12 cellular contexts compared by ENCODE assay signal in genomic region chr19:4197625-4198466, GRCh38. TPM values are rescaled to one million over a fixed set of nuclear protein-coding genes. Genes with fewer than 3 reads are reported as not detected.
DNase-seq lines count a peak whose midpoint lies in the region; ATAC-seq lines count a peak whose summit lies in the region.
"Had no signal": no experiment of that assay in that cellular context is flagged by ENCODE, and none has a peak within 500 bp of the region (broad histone marks: within the 10 kb centered on the region; RNA-seq: fewer than 3 reads in every experiment).

No MANE protein-coding gene starts in this region.

- DNase-seq in NCI-H146 (lab: John Stamatoyannopoulos, UW) (peak; percentile 34), NCI-H146 treated with DMSO at 0.1 percent for 48 hours (lab: John Stamatoyannopoulos, UW; ENCODE audit: unreplicated experiment) (no peak), H7 (peak; percentile 98), naive B cell (no peak), MV-4-11 (lab: John Stamatoyannopoulos, UW) (no peak)
- DNase-seq: hippocampal formation had no signal

- peaks cover 6 to 13% of the 10 kb centered on the region in 2 donors for H3K36me3 Mint-ChIP-seq in naive B cell

- H3K9me3 Mint-ChIP-seq in naive B cell, result peaks cover 0 to 15% (median 4%) of the 10 kb centered on the region in 7 donors

- H3K27me3 Mint-ChIP-seq in naive B cell, result peaks cover 19 to 67% (median 64%) of the 10 kb centered on the region in 3 donors

- no peaks in the 10 kb centered on the region for H3K36me3 ChIP-seq in H7 (replicated peaks; ENCODE audit: control insufficient read depth, insufficient read depth, low read length)
- H3K36me3 ChIP-seq: neutrophil had no signal

- peak overlapping the region; percentile 32 for H3K4me3 ChIP-seq in H7 (ENCODE audit: insufficient read depth, low read depth, low read length)
- H3K4me3 ChIP-seq: coronary artery had no signal

- H3K4me1 Mint-ChIP-seq in naive B cell, result peaks cover 11 to 14% (median 14%) of the 10 kb centered on the region in 3 donors

- peak overlapping the region in 3 of 8 donors; percentile 42 to 57 (median 52) for H3K4me3 Mint-ChIP-seq in naive B cell

- peak overlapping the region in 4 of 6 donors; percentile 19 to 78 (median 68) for H3K27ac Mint-ChIP-seq in naive B cell

- H3K27me3 ChIP-seq in H7 (ENCODE audit: control insufficient read depth, insufficient read depth, low read length), result peaks cover 38% of the 10 kb centered on the region

- peak overlapping the region; percentile 15 for H3K27ac ChIP-seq in angular gyrus (ENCODE audit: low read depth, low read length)
- H3K27ac ChIP-seq: coronary artery, neutrophil had no signal

- ATAC-seq in naive B cell (ENCODE audit: low read depth in 2 of 2) (peak; percentile 28 to 33), GM21528 (IDR thresholded peaks at IDR 0.05; ENCODE audit: low FRiP score, unreplicated experiment) (no peak), GM19463 (IDR thresholded peaks at IDR 0.05; ENCODE audit: unreplicated experiment) (no peak)

RNA-seq across cellular contexts. Expression of gene ANKRD24, which starts 15.4 kb away (rescaled TPM):
- 1.0 and 1.2 TPM in 2 replicates for total RNA-seq in H7 (2014; rRNA removed; shearing (Covaris generic))
- 1 to 10 TPM in 1 of 6 donors, under 1 TPM in 2, not detected in 3; 0.17 to 1.4 (median 0.43) TPM for polyA plus RNA-seq in naive B cell (ENCODE audit: low read depth in 6 of 6)

RNA-seq across cellular contexts. Expression of gene SIRT6, which starts 15.5 kb away (rescaled TPM):
- 23.3 and 25.1 TPM in 2 replicates for total RNA-seq in H7 (2014; rRNA removed; shearing (Covaris generic))
- polyA plus RNA-seq in naive B cell (ENCODE audit: low read depth in 6 of 6), result 1 to 10 TPM; 1.3 to 5.3 (median 4.4) TPM

RNA-seq across cellular contexts. Expression of gene EBI3, which starts 31.5 kb away (rescaled TPM):
- 0.10 and 0.67 TPM in 2 replicates for total RNA-seq in H7 (2014; rRNA removed; shearing (Covaris generic))
- polyA plus RNA-seq in naive B cell (ENCODE audit: low read depth in 6 of 6), result 1 to 10 TPM; 1.0 to 7.3 (median 3.6) TPM

RNA-seq across cellular contexts. Expression of gene CREB3L3, which starts 44.4 kb away (rescaled TPM):
- total RNA-seq in H7 (2014; rRNA removed; shearing (Covaris generic)), result not detected in 2 replicates
- polyA plus RNA-seq in naive B cell (ENCODE audit: low read depth in 6 of 6), result not detected
- total RNA-seq: urinary bladder had no signal

RNA-seq across cellular contexts. Expression of gene YJU2, which starts 49.0 kb away (rescaled TPM):
- total RNA-seq in H7 (2014; rRNA removed; shearing (Covaris generic)), result 31.0 and 32.7 TPM in 2 replicates
- polyA plus RNA-seq in naive B cell (ENCODE audit: low read depth in 6 of 6), result 10 to 100 TPM; 25.0 to 42.8 (median 30.7) TPM

Comparison
In these comparisons a context has a peak if more than half of its experiments do, and no peak if none do; other contexts are left out.
1. DNase-seq: peak in NCI-H146 (single experiment) and H7 (single experiment); none in NCI-H146 treated with DMSO at 0.1 percent for 48 hours (single experiment), naive B cell (single experiment) and MV-4-11 (single experiment).
2. ATAC-seq: peak in naive B cell (2 of 2); none in GM21528 (single experiment) and GM19463 (single experiment).